Comparison of ENCODE assay signal across 21 cellular contexts in genomic region chr9:15882328-15882727, GRCh38.
"Had no signal": no experiment of that assay in that cellular context is flagged by ENCODE, and none has a peak within 500 bp of the region (broad histone marks: within the 10 kb centered on the region; RNA-seq: fewer than 3 reads in every experiment).

No MANE protein-coding gene starts in this region.

- H3K4me2 ChIP-seq: hepatocyte had no signal

- H3K4me3 Mint-ChIP-seq: dendritic cell treated with granulocyte-macrophage colony-stimulating factor and Interleukin-4, amounts not matched to agents 40 ng/mL and 50 ng/mL, for 4 days; immature natural killer cell; mesothelial cell of epicardium had no signal

- H3K4me1 ChIP-seq: colonic mucosa, esophagus muscularis mucosa, foreskin keratinocyte, gastroesophageal sphincter, heart left ventricle, left lung, lower lobe of right lung had no signal

- H3K27me3 ChIP-seq: colonic mucosa, esophagus muscularis mucosa, foreskin keratinocyte, gastroesophageal sphincter, heart left ventricle, hepatocyte, left lung had no signal

- FAIRE-seq: endothelial cell of umbilical vein, kidney had no signal

- H3K79me2 ChIP-seq: hepatocyte had no signal

- H3K27me3 Mint-ChIP-seq: dendritic cell treated with granulocyte-macrophage colony-stimulating factor and Interleukin-4, amounts not matched to agents 40 ng/mL and 50 ng/mL, for 4 days had no signal

- DNase-seq: colonic mucosa; cortex of kidney; effector memory CD4-positive, alpha-beta T cell; foreskin keratinocyte; heart left ventricle; hypothalamus; immature natural killer cell; islet precursor cell; kidney; kidney glomerular epithelial cell; left colon; left lung; left ventricle myocardium superior; lower lobe of right lung; mucosa of descending colon had no signal

- H3K27ac ChIP-seq: colonic mucosa, esophagus muscularis mucosa, foreskin keratinocyte, gastroesophageal sphincter, heart left ventricle, hepatocyte, left lung, lower lobe of right lung had no signal

- H3K9me3 Mint-ChIP-seq: dendritic cell treated with granulocyte-macrophage colony-stimulating factor and Interleukin-4, amounts not matched to agents 40 ng/mL and 50 ng/mL, for 4 days; immature natural killer cell had no signal

- H2AFZ ChIP-seq: hepatocyte had no signal

- H3K36me3 Mint-ChIP-seq: immature natural killer cell had no signal

- H3K4me3 ChIP-seq: colonic mucosa, esophagus muscularis mucosa, gastroesophageal sphincter, heart left ventricle, hepatocyte, left lung, lower lobe of right lung, mucosa of descending colon had no signal

- H3K36me3 ChIP-seq: colonic mucosa, esophagus muscularis mucosa, gastroesophageal sphincter, heart left ventricle, left lung, lower lobe of right lung had no signal

- H3K27ac Mint-ChIP-seq: dendritic cell treated with granulocyte-macrophage colony-stimulating factor and Interleukin-4, amounts not matched to agents 40 ng/mL and 50 ng/mL, for 4 days; immature natural killer cell; mesothelial cell of epicardium had no signal

- H3K9me3 ChIP-seq: colonic mucosa, esophagus muscularis mucosa, gastroesophageal sphincter, heart left ventricle, left lung, lower lobe of right lung, mucosa of descending colon had no signal

- H3K4me1 Mint-ChIP-seq: immature natural killer cell had no signal
